In the genomic region with DNA sequence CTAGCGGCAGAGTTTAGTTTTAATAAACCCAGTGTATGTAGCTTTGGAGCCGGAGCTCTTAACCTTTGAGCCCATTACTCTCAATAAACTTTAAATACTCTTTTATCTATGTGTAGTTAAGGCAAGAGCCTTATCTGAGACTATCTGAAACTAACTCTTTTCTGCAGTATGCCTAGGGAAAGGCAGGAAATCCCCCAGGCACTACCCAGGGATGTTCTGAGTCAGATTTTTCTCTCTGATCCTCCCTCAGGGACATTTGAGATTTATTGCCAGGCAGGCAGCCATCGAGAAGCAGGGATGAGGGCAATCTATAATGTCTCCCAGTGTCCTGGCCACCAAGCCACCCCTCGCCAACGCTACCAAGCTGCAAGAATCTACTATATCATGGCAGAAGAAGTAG, we compare ENCODE assay signal across 21 cellular contexts. TPM values are rescaled to one million over a fixed set of nuclear protein-coding genes. Genes with fewer than 3 reads are reported as not detected.
"Had no signal": no experiment of that assay in that cellular context is flagged by ENCODE, and none has a peak within 500 bp of the region (broad histone marks: within the 10 kb centered on the region; RNA-seq: fewer than 3 reads in every experiment).

No MANE protein-coding gene starts in this region.

- H3K4me3 ChIP-seq: coronary artery, esophagus squamous epithelium, tibial artery, vagina had no signal

- DNase-seq: activated B cell treated with CpG ODN at 0.5 μM for 24 hours; activated CD4-positive, alpha-beta T cell treated with anti-CD3 and anti-CD28 coated beads for 48 hours; activated CD8-positive, alpha-beta T cell treated with anti-CD3 and anti-CD28 coated beads for 36 hours; activated effector memory CD4-positive, alpha-beta T cell treated with anti-CD3 and anti-CD28 coated beads, Interleukin-2, amount 50 U/mL, for 16 hours; activated T-cell treated with anti-CD3 and anti-CD28 coated beads, Interleukin-2, amount 50 U/mL, for 4 hours; amniotic stem cell; caudate nucleus; effector CD4-positive, alpha-beta T cell; esophagus squamous epithelium; glutamatergic neuron; left ventricle myocardium superior; natural killer cell; posterior cingulate gyrus; retina; stimulated activated CD4-positive, alpha-beta T cell treated with anti-CD3 and anti-CD28 coated beads, Interleukin-2, amount 100 ng/mL, for 48 hours; tibial artery had no signal

- H3K27me3 ChIP-seq: esophagus squamous epithelium, tibial artery, vagina had no signal

- H3K4me3 Mint-ChIP-seq: activated B cell treated with CpG ODN at 0.5 μM for 24 hours; activated CD8-positive, alpha-beta T cell treated with anti-CD3 and anti-CD28 coated beads for 36 hours; activated naive CD8-positive, alpha-beta T cell; activated T-cell treated with anti-CD3 and anti-CD28 coated beads, Interleukin-2, amount 50 U/mL, for 4 hours; memory B cell; natural killer cell; stimulated activated memory B cell treated with anti-CD40 and anti-IgM and Interleukin-4, amounts not matched to agents 10 μg/mL and 1 μg/mL and 100 μg/mL, for 72 hours had no signal

- H3K27ac ChIP-seq: coronary artery, esophagus squamous epithelium, tibial artery, vagina had no signal

- ATAC-seq: activated CD8-positive, alpha-beta T cell treated with anti-CD3 and anti-CD28 coated beads for 36 hours; activated T-cell treated with anti-CD3 and anti-CD28 coated beads, Interleukin-2, amount 50 U/mL, for 4 hours; left ventricle myocardium superior; natural killer cell; stimulated activated memory B cell treated with anti-CD40 and anti-IgM and Interleukin-4, amounts not matched to agents 10 μg/mL and 1 μg/mL and 100 μg/mL, for 72 hours had no signal

- H3K9me3 ChIP-seq: esophagus squamous epithelium, tibial artery, vagina had no signal

- H3K36me3 ChIP-seq: esophagus squamous epithelium, vagina had no signal

- H3K27ac Mint-ChIP-seq: activated B cell treated with CpG ODN at 0.5 μM for 24 hours; activated CD8-positive, alpha-beta T cell treated with anti-CD3 and anti-CD28 coated beads for 36 hours; activated naive CD8-positive, alpha-beta T cell; memory B cell; natural killer cell; stimulated activated memory B cell treated with anti-CD40 and anti-IgM and Interleukin-4, amounts not matched to agents 10 μg/mL and 1 μg/mL and 100 μg/mL, for 72 hours had no signal

- H3K9me3 Mint-ChIP-seq: activated B cell treated with CpG ODN at 0.5 μM for 24 hours; activated CD8-positive, alpha-beta T cell treated with anti-CD3 and anti-CD28 coated beads for 36 hours; activated T-cell treated with anti-CD3 and anti-CD28 coated beads, Interleukin-2, amount 50 U/mL, for 4 hours; memory B cell; natural killer cell; stimulated activated memory B cell treated with anti-CD40 and anti-IgM and Interleukin-4, amounts not matched to agents 10 μg/mL and 1 μg/mL and 100 μg/mL, for 72 hours had no signal

- H3K4me1 ChIP-seq: esophagus squamous epithelium, tibial artery, vagina had no signal

- H3K27me3 Mint-ChIP-seq: activated CD8-positive, alpha-beta T cell treated with anti-CD3 and anti-CD28 coated beads for 36 hours; activated naive CD8-positive, alpha-beta T cell; memory B cell had no signal

- H3K36me3 Mint-ChIP-seq: activated naive CD8-positive, alpha-beta T cell; memory B cell; natural killer cell; stimulated activated memory B cell treated with anti-CD40 and anti-IgM and Interleukin-4, amounts not matched to agents 10 μg/mL and 1 μg/mL and 100 μg/mL, for 72 hours had no signal

RNA-seq across cellular contexts. Expression of a gene that starts 39.1 kb away (rescaled TPM):
- total RNA-seq: activated B cell treated with CpG ODN at 0.5 μM for 24 hours, natural killer cell had no signal
